In genomic region chr14:77415403-77416030, GRCh38 we compare ENCODE assay signal across 1 cellular context. TPM values are rescaled to one million over a fixed set of nuclear protein-coding genes. Genes with fewer than 3 reads are reported as not detected.
"Had no signal": no experiment of that assay in that cellular context is flagged by ENCODE, and none has a peak within 500 bp of the region (broad histone marks: within the 10 kb centered on the region; RNA-seq: fewer than 3 reads in every experiment).

No MANE protein-coding gene starts in this region.

RNA-seq across cellular contexts. Expression of gene SAMD15, which starts 38.3 kb away (rescaled TPM):
- total RNA-seq: T-helper 1 cell treated with Interleukin-12 subunit alpha and Interleukin-12 subunit beta and Interleukin-4 antibody, amounts not matched to agents 30 ng/mL and 1 ng/mL, for 36 hours had no signal
